ENCODE assay signal across 8 cellular contexts in the genomic region with DNA sequence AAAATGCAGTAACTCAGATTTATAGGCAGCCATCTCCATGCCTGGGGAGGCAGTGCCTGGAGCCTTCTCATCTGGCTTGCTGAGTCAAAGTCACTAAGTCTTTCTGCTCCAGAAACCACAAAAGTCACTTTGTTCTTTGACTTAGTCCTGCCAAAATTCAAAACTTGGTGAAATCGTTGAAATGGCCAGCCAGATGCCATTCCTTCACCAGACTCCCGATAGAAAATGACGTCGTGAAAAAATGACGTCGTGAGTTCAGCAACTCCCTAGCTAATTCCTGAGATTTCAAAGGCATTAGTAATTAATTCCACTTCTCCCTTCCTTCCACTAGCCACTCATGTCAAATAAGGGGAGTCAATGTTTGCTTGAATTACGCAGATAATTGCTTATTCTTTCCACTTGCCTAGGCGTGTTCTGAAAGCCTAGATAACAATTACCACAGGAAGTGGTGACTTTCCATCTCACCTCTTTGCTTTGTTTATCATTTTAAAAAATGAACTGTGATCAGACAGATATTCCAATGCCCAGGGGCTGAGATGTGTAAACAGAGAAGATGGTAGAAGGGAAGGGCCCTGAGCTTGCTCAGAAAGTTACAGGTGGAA. TPM values are rescaled to one million over a fixed set of nuclear protein-coding genes. Genes with fewer than 3 reads are reported as not detected.
DNase-seq lines count a peak whose midpoint lies in the region; ATAC-seq lines count a peak whose summit lies in the region.

No MANE protein-coding gene starts in this region.

- H3K27ac ChIP-seq in substantia nigra (ENCODE audit: low read depth, low read length, poor library complexity, severe bottlenecking) = no peak overlapping the region

- DNase-seq in AG08395 (ENCODE audit: low spot score) (peak; percentile 80), KBM-7 (peak; percentile 63), foreskin melanocyte (peak; percentile 81), NCI-H1092 treated with DMSO at 0.1 percent for 48 hours (lab: John Stamatoyannopoulos, UW) (no peak), substantia nigra (lab: John Stamatoyannopoulos, UW) (no peak), cerebellum (ENCODE audit: low spot score) (no peak)
- peak; percentile 22 to 33 for DNase-seq in activated CD4-positive, alpha-beta T cell treated with anti-CD3 and anti-CD28 coated beads, Interleukin-2, amount 50 U/mL, for 4 hours

- in situ Hi-C loops in KBM-7 (cut with MboI; ENCODE audit: low pct_unique_long_range_greater_than_20kb, low sequenced_read_pairs) = no loop called here

- no peak for ATAC-seq in HG02571 (IDR thresholded peaks at IDR 0.05; ENCODE audit: unreplicated experiment)

RNA-seq across cellular contexts. Expression of a gene that starts 48.5 kb away (rescaled TPM):
- 17.0 TPM for total RNA-seq in cerebellum

Comparison
In these comparisons a context has a peak if more than half of its experiments do, and no peak if none do; other contexts are left out.
1. DNase-seq: peak in AG08395 (single experiment), KBM-7 (single experiment), activated CD4-positive, alpha-beta T cell treated with anti-CD3 and anti-CD28 coated beads, Interleukin-2, amount 50 U/mL, for 4 hours (2 of 2) and foreskin melanocyte (single experiment); none in NCI-H1092 treated with DMSO at 0.1 percent for 48 hours (single experiment), substantia nigra (0 of 49) and cerebellum (single experiment).